In genomic region chr4:44538534-44538933, GRCh38 we compare ENCODE assay signal across 21 cellular contexts.
DNase-seq lines count a peak whose midpoint lies in the region; ATAC-seq, FAIRE-seq and TF ChIP-seq lines count a peak whose summit lies in the region.
"Had no signal": no experiment of that assay in that cellular context is flagged by ENCODE, and none has a peak within 500 bp of the region (broad histone marks: within the 10 kb centered on the region; RNA-seq: fewer than 3 reads in every experiment).

No MANE protein-coding gene starts in this region.

- no peaks in the 10 kb centered on the region for H3K79me2 ChIP-seq in GM12878 (ENCODE audit: control insufficient read depth, insufficient read depth, low read length)

- no peak overlapping the region for H3K4me3 ChIP-seq in GM12878
- H3K4me3 ChIP-seq in brain microvascular endothelial cell (ENCODE audit: low read depth, low read length): no peak overlapping the region
- H3K4me3 ChIP-seq: A549, GM23248, HAP-1 had no signal

- H3K9me3 ChIP-seq in GM12878 (replicated peaks; ENCODE audit: control insufficient read depth, insufficient read depth, low read length): no peaks in the 10 kb centered on the region
- H3K9me3 ChIP-seq: A549, Caco-2, HAP-1 had no signal

- CTCF ChIA-PET in GM12878 (lab: Yijun Ruan, JAX): no interaction called here

- TF ChIP-seq POLR2A in GM12878 (IDR thresholded peaks at IDR 0.05; ENCODE audit: low read depth, low read length): no peak

- BruUV-seq in GM12878 (replicated peaks; lab: Mats Ljungman, UMichigan): no TSS peak

- ATAC-seq in GM18909 (IDR thresholded peaks at IDR 0.05; ENCODE audit: poor library complexity, unreplicated experiment) (peak; percentile 50), HG03060 (IDR thresholded peaks at IDR 0.05; ENCODE audit: low read depth, unreplicated experiment) (peak; percentile 64), GM12878 (peak; percentile 68)
- ATAC-seq: A549 had no signal

- in situ Hi-C loops in GM12878 (cut with MboI) (no loop called here), brain microvascular endothelial cell (cut with HindIII; ENCODE audit: low pct_ligation_motif_present, low sequenced_read_pairs) (no loop called here), G401 (cut with HindIII; ENCODE audit: low sequenced_read_pairs) (no loop called here)

- no peak for TF ChIP-seq RAD21 in GM12878 (IDR thresholded peaks at IDR 0.05; ENCODE audit: insufficient read depth, low read depth, low read length)

- intact Hi-C loops in GM12878 (cut with micrococcal nuclease; ENCODE audit: unreplicated experiment): no loop called here

- DNase-seq in NOMO-1 treated with DMSO at 0.1 percent for 48 hours (lab: John Stamatoyannopoulos, UW; ENCODE audit: unreplicated experiment) (peak; percentile 0), NOMO-1 (lab: John Stamatoyannopoulos, UW; ENCODE audit: unreplicated experiment in 2 of 2) (no peak), GM12878 (ENCODE audit: low read depth, low spot score) (no peak), brain microvascular endothelial cell (no peak), G401 (ENCODE audit: low spot score) (no peak)
- DNase-seq in stimulated activated CD4-positive, alpha-beta T cell treated with anti-CD3 and anti-CD28 coated beads, Interleukin-2, amount 100 ng/mL, for 48 hours: no peak
- DNase-seq: AML-193; Caco-2; CD4-positive, alpha-beta T cell; GF-D8; GM23248 had no signal

- POLR2A ChIA-PET in GM12878 (lab: Charles Lee): interaction anchor here (0.6 kb wide), 1 partner anchor 801 kb away, joined by 3 read pairs; no protein-coding TSS in a partner anchor

- no peaks in the 10 kb centered on the region for H3K36me3 ChIP-seq in GM12878 (ENCODE audit: control insufficient read depth in 2 of 2, insufficient read depth in 2 of 2, low read length in 1 of 2)
- no peaks in the 10 kb centered on the region for H3K36me3 ChIP-seq in brain microvascular endothelial cell (replicated peaks)
- H3K36me3 ChIP-seq: HAP-1 had no signal

- WGBS in GM12878 (ENCODE audit: insufficient coverage, insufficient replicate concordance, low lambda C conversion rate, missing lambda C conversion rate): 50% methylated on average over 2 of the region's 2 CpGs

- peak; percentile 53 to 55; a peak in 2 of 4 replicates for TF ChIP-seq EP300 in GM12878 (IDR thresholded peaks at IDR 0.05; ENCODE audit: borderline replicate concordance in 1 of 2, control insufficient read depth in 1 of 2, low read depth in 2 of 2, low read length in 2 of 2)

- no peak for FAIRE-seq in GM12878 (lab: Jason Lieb, UNC)
- FAIRE-seq: A549, D721Med, GM19239 had no signal

- no peak overlapping the region for H3K4me2 ChIP-seq in GM12878 (ENCODE audit: control insufficient read depth, insufficient read depth)
- H3K4me2 ChIP-seq: A549, KMS-11 had no signal

- no peak overlapping the region for H2AFZ ChIP-seq in GM12878 (ENCODE audit: control insufficient read depth, low read depth, low read length)
- H2AFZ ChIP-seq: GM23248 had no signal

- no peaks in the 10 kb centered on the region for H4K20me1 ChIP-seq in GM12878 (ENCODE audit: control insufficient read depth, insufficient read depth)

- SMC1A ChIA-PET in GM12878 (lab: Charles Lee; ENCODE audit: uncharacterized antibody, unreplicated experiment): no interaction called here

- H3K27me3 ChIP-seq in GM12878 (replicated peaks in 1 of 2; ENCODE audit: control insufficient read depth in 2 of 2, insufficient read depth in 2 of 2, low read length in 1 of 2) (no peaks in the 10 kb centered on the region), brain microvascular endothelial cell (replicated peaks) (no peaks in the 10 kb centered on the region)

- H3K4me1 ChIP-seq in GM12878 (ENCODE audit: control insufficient read depth, insufficient read depth, low read length): no peaks in the 10 kb centered on the region
- H3K4me1 ChIP-seq: A549, Caco-2 had no signal

- H3K9ac ChIP-seq in GM12878 (ENCODE audit: control insufficient read depth, insufficient read depth, low read length): no peak overlapping the region
- H3K9ac ChIP-seq: GM23248, KMS-11 had no signal

- H3K27ac ChIP-seq in GM12878 (ENCODE audit: control insufficient read depth, insufficient read depth) (no peak overlapping the region), brain microvascular endothelial cell (no peak overlapping the region)
- H3K27ac ChIP-seq: 22Rv1, A549, C4-2B, GM23248, HL-60, KMS-11 had no signal

- TF ChIP-seq CTCF in GM12878 (IDR thresholded peaks at IDR 0.05 in 2 of 3, conservative IDR thresholded peaks at IDR 0.05 in 1 of 3; ENCODE audit: control insufficient read depth in 2 of 3, extremely low read depth in 1 of 3, insufficient read depth in 1 of 3, low read depth in 3 of 3, low read length in 3 of 3): no peak
- TF ChIP-seq CTCF in brain microvascular endothelial cell (IDR thresholded peaks at IDR 0.05; ENCODE audit: low read depth, low read length, missing control alignments): no peak

- RAD21 ChIA-PET in GM12878 (lab: Charles Lee; ENCODE audit: unreplicated experiment): no interaction called here

TF ChIP-seq in GM12878, 131 proteins besides CTCF, POLR2A, EP300 and RAD21 (continues in another document):
- TF ChIP-seq MTA2 (IDR thresholded peaks at IDR 0.05; ENCODE audit: low read depth) (peak; percentile 92), MEF2B (IDR thresholded peaks at IDR 0.05; ENCODE audit: partially characterized antibody, poor library complexity, severe bottlenecking) (peak; percentile 28), TARDBP (IDR thresholded peaks at IDR 0.05; ENCODE audit: borderline replicate concordance) (no peak), RELB (IDR thresholded peaks at IDR 0.05; ENCODE audit: low read depth) (peak; percentile 54; the same call in 1 of the 2 replicates), ATF2 (IDR thresholded peaks at IDR 0.05; ENCODE audit: low read length) (no peak), RB1 (IDR thresholded peaks at IDR 0.05; ENCODE audit: borderline replicate concordance) (no peak), USF1 (IDR thresholded peaks at IDR 0.05; ENCODE audit: borderline replicate concordance, extremely low read length, insufficient read depth, low read depth, low read length) (no peak), SPI1 (IDR thresholded peaks at IDR 0.05; ENCODE audit: borderline replicate concordance, insufficient read depth, low read depth, low read length) (peak; percentile 71; the same call in 1 of the 2 replicates), DPF2 (IDR thresholded peaks at IDR 0.05) (peak; percentile 38; the same call in 1 of the 2 replicates), RUNX3 (IDR thresholded peaks at IDR 0.05; ENCODE audit: low read length) (peak; percentile 17; the same call in 1 of the 2 replicates), SREBF1 (IDR thresholded peaks at IDR 0.05; ENCODE audit: low read length) (no peak), CHD2 (IDR thresholded peaks at IDR 0.05; ENCODE audit: borderline replicate concordance, low read depth, low read length) (no peak), IKZF2 (IDR thresholded peaks at IDR 0.05) (peak; percentile 59 to 62; a peak in 3 of 4 replicates)
